8 cellular contexts compared by ENCODE assay signal in genomic region chr13:46553886-46554855, GRCh38. TPM values are rescaled to one million over a fixed set of nuclear protein-coding genes. Genes with fewer than 3 reads are reported as not detected.
DNase-seq lines count a peak whose midpoint lies in the region; ATAC-seq and TF ChIP-seq lines count a peak whose summit lies in the region.

No MANE protein-coding gene starts in this region.

- peak; percentile 37 for ATAC-seq in HG03457 (IDR thresholded peaks at IDR 0.05; ENCODE audit: unreplicated experiment)
- ATAC-seq in Panc1: peak; percentile 67
- ATAC-seq in naive thymus-derived CD8-positive, alpha-beta T cell: peak; percentile 63 to 66
- ATAC-seq in stimulated activated naive B cell treated with anti-CD40 and anti-IgM and Interleukin-4, amounts not matched to agents 10 μg/mL and 1 μg/mL and 100 μg/mL, for 72 hours (replicated peaks): peak; percentile 68 to 74

- H3K27me3 Mint-ChIP-seq in naive thymus-derived CD8-positive, alpha-beta T cell: no peaks in the 10 kb centered on the region
- H3K27me3 Mint-ChIP-seq in stimulated activated naive B cell treated with anti-CD40 and anti-IgM and Interleukin-4, amounts not matched to agents 10 μg/mL and 1 μg/mL and 100 μg/mL, for 72 hours: no peaks in the 10 kb centered on the region

- TF ChIP-seq CTCF in BJ (IDR thresholded peaks at IDR 0.05; ENCODE audit: insufficient read depth, low read depth, low read length): peak; percentile 41
- no peak for TF ChIP-seq CTCF in Panc1 (IDR thresholded peaks at IDR 0.05)

- CTCF ChIA-PET in BJ (lab: Yijun Ruan, JAX) (no interaction called here), Panc1 (lab: Charles Lee) (no interaction called here)

- H3K4me1 Mint-ChIP-seq in naive thymus-derived CD8-positive, alpha-beta T cell: peaks cover 29 to 56% (median 50%) of the 10 kb centered on the region in 4 donors
- peaks cover 26 to 54% of the 10 kb centered on the region in 2 donors for H3K4me1 Mint-ChIP-seq in stimulated activated naive B cell treated with anti-CD40 and anti-IgM and Interleukin-4, amounts not matched to agents 10 μg/mL and 1 μg/mL and 100 μg/mL, for 72 hours

- H3K4me1 ChIP-seq in Panc1 (ENCODE audit: control insufficient read depth, insufficient read depth, low read length): peaks cover 11% of the 10 kb centered on the region

- intact Hi-C loops in Panc1 (cut with micrococcal nuclease; ENCODE audit: unreplicated experiment): no loop called here

- DNase-seq in BJ (ENCODE audit: low read depth) (no peak), Panc1 (ENCODE audit: low read depth, low spot score) (no peak), activated T-helper 1 cell treated with Interleukin-2 at 50 U/mL for 16 hours (ENCODE audit: low read depth) (peak; percentile 36), fibroblast of gingiva (ENCODE audit: low read depth) (peak; percentile 74)
- DNase-seq in naive thymus-derived CD8-positive, alpha-beta T cell: peak; percentile 55 to 81 (median 67)
- peak; percentile 70 for DNase-seq in stimulated activated naive B cell treated with anti-CD40 and anti-IgM and Interleukin-4, amounts not matched to agents 10 μg/mL and 1 μg/mL and 100 μg/mL, for 72 hours

- H3K4me3 ChIP-seq in BJ (ENCODE audit: low read depth, low read length) (peak overlapping the region; percentile 100), Panc1 (ENCODE audit: low read depth in 2 of 2, low read length in 2 of 2) (peak overlapping the region; percentile 80)

- H3K9me3 Mint-ChIP-seq in naive thymus-derived CD8-positive, alpha-beta T cell: no peaks in the 10 kb centered on the region
- H3K9me3 Mint-ChIP-seq in stimulated activated naive B cell treated with anti-CD40 and anti-IgM and Interleukin-4, amounts not matched to agents 10 μg/mL and 1 μg/mL and 100 μg/mL, for 72 hours: no peaks in the 10 kb centered on the region

- POLR2A ChIA-PET in BJ (lab: Charles Lee): no interaction called here
- POLR2A ChIA-PET in Panc1 (lab: Charles Lee): no interaction called here
- POLR2A ChIA-PET in naive thymus-derived CD8-positive, alpha-beta T cell (lab: Charles Lee): interaction anchor here (1.1 to 1.3 kb wide), 2 partner anchors 21 to 242 kb away, joined by 3 to 5 read pairs; no protein-coding TSS in a partner anchor

- BruUV-seq in Panc1 (replicated peaks; lab: Mats Ljungman, UMichigan): no TSS peak

- H3K27ac Mint-ChIP-seq in naive thymus-derived CD8-positive, alpha-beta T cell: peak overlapping the region; percentile 72 to 97 (median 94)
- peak overlapping the region; percentile 96 for H3K27ac Mint-ChIP-seq in stimulated activated naive B cell treated with anti-CD40 and anti-IgM and Interleukin-4, amounts not matched to agents 10 μg/mL and 1 μg/mL and 100 μg/mL, for 72 hours

- H3K36me3 Mint-ChIP-seq in naive thymus-derived CD8-positive, alpha-beta T cell: no peaks in the 10 kb centered on the region
- H3K36me3 Mint-ChIP-seq in stimulated activated naive B cell treated with anti-CD40 and anti-IgM and Interleukin-4, amounts not matched to agents 10 μg/mL and 1 μg/mL and 100 μg/mL, for 72 hours: peaks cover 0 to 5% of the 10 kb centered on the region in 2 donors

- TF ChIP-seq POLR2A in GM19193 (IDR thresholded peaks at IDR 0.05; ENCODE audit: extremely low read depth, insufficient read depth, insufficient read length): peak; percentile 72

- no peaks in the 10 kb centered on the region for H3K9me3 ChIP-seq in Panc1 (ENCODE audit: control insufficient read depth, insufficient read depth, low read depth, low read length)

- H3K27me3 ChIP-seq in BJ (ENCODE audit: control insufficient read depth, insufficient read depth, low read length) (no peaks in the 10 kb centered on the region), Panc1 (ENCODE audit: control insufficient read depth, insufficient read depth, low read length) (no peaks in the 10 kb centered on the region)

- H3K4me3 Mint-ChIP-seq in naive thymus-derived CD8-positive, alpha-beta T cell: peak overlapping the region; percentile 90 to 96 (median 94)
- peak overlapping the region; percentile 98 to 99 for H3K4me3 Mint-ChIP-seq in stimulated activated naive B cell treated with anti-CD40 and anti-IgM and Interleukin-4, amounts not matched to agents 10 μg/mL and 1 μg/mL and 100 μg/mL, for 72 hours

- in situ Hi-C loops in Panc1 (cut with HindIII; ENCODE audit: low pct_unique_long_range_greater_than_20kb, low sequenced_read_pairs): no loop called here

- H3K36me3 ChIP-seq in BJ (ENCODE audit: control insufficient read depth, insufficient read depth, low read length): no peaks in the 10 kb centered on the region
- H3K36me3 ChIP-seq in Panc1 (ENCODE audit: control insufficient read depth, insufficient read depth, low read length): peaks cover 5% of the 10 kb centered on the region; the same call in 1 of the 2 replicates

- peak overlapping the region; percentile 80 for H3K27ac ChIP-seq in Panc1 (ENCODE audit: low read length)

RNA-seq across cellular contexts. Expression of gene LRCH1, which starts 1.2 kb away (rescaled TPM):
- polyA plus RNA-seq in BJ (2011; rRNA removed): 8.3 and 13.2 TPM in 2 replicates
- polyA minus RNA-seq in BJ (2011; rRNA and poly(A)+ RNA removed): 11.7 and 12.8 TPM in 2 replicates
- total RNA-seq in Panc1 (2021; ENCODE audit: unreplicated experiment): 7.9 TPM
- polyA plus RNA-seq in Panc1 (2012; ENCODE audit: insufficient read length): 5.8 TPM
- 10 to 100 TPM; 15.8 to 17.1 TPM for total RNA-seq in naive thymus-derived CD8-positive, alpha-beta T cell
- polyA plus RNA-seq in naive thymus-derived CD8-positive, alpha-beta T cell: 1 to 10 TPM; 1.3 to 3.8 (median 1.4) TPM

Comparison
In these comparisons a context has a peak if more than half of its experiments do, and no peak if none do; other contexts are left out.
1. DNase-seq: peak in activated T-helper 1 cell treated with Interleukin-2 at 50 U/mL for 16 hours (single experiment), fibroblast of gingiva (single experiment), naive thymus-derived CD8-positive, alpha-beta T cell (10 of 10) and stimulated activated naive B cell treated with anti-CD40 and anti-IgM and Interleukin-4, amounts not matched to agents 10 μg/mL and 1 μg/mL and 100 μg/mL, for 72 hours (single experiment); none in BJ (single experiment) and Panc1 (single experiment).
2. Peak in every context shown above with its lines, with median percentiles within 50 percentile points of each other: ATAC-seq.